23 cellular contexts compared by ENCODE assay signal in genomic region chr3:49567406-49567805, GRCh38.
"Had no signal": no experiment of that assay in that cellular context is flagged by ENCODE, and none has a peak within 500 bp of the region (broad histone marks: within the 10 kb centered on the region; RNA-seq: fewer than 3 reads in every experiment).

No MANE protein-coding gene starts in this region.

- H3K4me1 Mint-ChIP-seq: immature natural killer cell; naive B cell; nephron; stimulated activated naive B cell treated with anti-CD40 and anti-IgM and Interleukin-4, amounts not matched to agents 10 μg/mL and 1 μg/mL and 100 μg/mL, for 72 hours; stimulated activated naive CD8-positive, alpha-beta T cell treated with anti-CD3 and anti-CD28 coated beads, Interleukin-15, amount 100 ng/mL, for 72 hours had no signal

- H3K36me3 ChIP-seq: esophagus muscularis mucosa, left ventricle myocardium inferior, lower lobe of right lung, neutrophil, spleen, thoracic aorta, transverse colon had no signal

- H3K4me1 ChIP-seq: esophagus muscularis mucosa, left ventricle myocardium inferior, lower lobe of right lung, psoas muscle, spleen, transverse colon had no signal

- DNase-seq: effector CD8-positive, alpha-beta T cell; foreskin fibroblast; immature natural killer cell; kidney; left cardiac atrium; left ventricle myocardium inferior; lower lobe of right lung; mesenchymal stem cell; naive B cell; psoas muscle; retina; spleen; stimulated activated CD4-positive, alpha-beta T cell treated with anti-CD3 and anti-CD28 coated beads, Interleukin-2, amount 100 ng/mL, for 24 hours; stimulated activated CD4-positive, alpha-beta T cell treated with anti-CD3 and anti-CD28 coated beads, Interleukin-4, amount 100 ng/mL, for 4 hours; stimulated activated naive B cell treated with anti-CD40 and anti-IgM and Interleukin-4, amounts not matched to agents 10 μg/mL and 1 μg/mL and 100 μg/mL, for 72 hours; stimulated activated naive CD8-positive, alpha-beta T cell treated with anti-CD3 and anti-CD28 coated beads, Interleukin-15, amount 100 ng/mL, for 72 hours; transverse colon had no signal

- H3K27ac Mint-ChIP-seq: immature natural killer cell; naive B cell; nephron; stimulated activated naive B cell treated with anti-CD40 and anti-IgM and Interleukin-4, amounts not matched to agents 10 μg/mL and 1 μg/mL and 100 μg/mL, for 72 hours had no signal

- H3K9me3 ChIP-seq: esophagus muscularis mucosa, left ventricle myocardium inferior, lower lobe of right lung, neutrophil, psoas muscle, spleen, thoracic aorta, transverse colon had no signal

- H3K27me3 ChIP-seq: esophagus muscularis mucosa, spleen, transverse colon had no signal

- H3K27ac ChIP-seq: coronary artery, esophagus muscularis mucosa, left ventricle myocardium inferior, lower lobe of right lung, neutrophil, psoas muscle, spleen, thoracic aorta, transverse colon had no signal

- ATAC-seq: left cardiac atrium; lower lobe of right lung; psoas muscle; sciatic nerve; stimulated activated naive B cell treated with anti-CD40 and anti-IgM and Interleukin-4, amounts not matched to agents 10 μg/mL and 1 μg/mL and 100 μg/mL, for 72 hours; stimulated activated naive CD8-positive, alpha-beta T cell treated with anti-CD3 and anti-CD28 coated beads, Interleukin-15, amount 100 ng/mL, for 72 hours had no signal

- H3K9me3 Mint-ChIP-seq: naive B cell; nephron; stimulated activated naive B cell treated with anti-CD40 and anti-IgM and Interleukin-4, amounts not matched to agents 10 μg/mL and 1 μg/mL and 100 μg/mL, for 72 hours; stimulated activated naive CD8-positive, alpha-beta T cell treated with anti-CD3 and anti-CD28 coated beads, Interleukin-15, amount 100 ng/mL, for 72 hours had no signal

- H3K36me3 Mint-ChIP-seq: immature natural killer cell; naive B cell; stimulated activated naive B cell treated with anti-CD40 and anti-IgM and Interleukin-4, amounts not matched to agents 10 μg/mL and 1 μg/mL and 100 μg/mL, for 72 hours had no signal

- H3K4me3 ChIP-seq: coronary artery, esophagus muscularis mucosa, left ventricle myocardium inferior, lower lobe of right lung, psoas muscle, spleen, thoracic aorta, transverse colon had no signal

- FAIRE-seq: kidney had no signal

- H3K4me3 Mint-ChIP-seq: immature natural killer cell; naive B cell; nephron; stimulated activated naive B cell treated with anti-CD40 and anti-IgM and Interleukin-4, amounts not matched to agents 10 μg/mL and 1 μg/mL and 100 μg/mL, for 72 hours; stimulated activated naive CD8-positive, alpha-beta T cell treated with anti-CD3 and anti-CD28 coated beads, Interleukin-15, amount 100 ng/mL, for 72 hours had no signal
